14 cellular contexts compared by ENCODE assay signal in genomic region chr2:159875083-159875482, GRCh38. TPM values are rescaled to one million over a fixed set of nuclear protein-coding genes. Genes with fewer than 3 reads are reported as not detected.
DNase-seq lines count a peak whose midpoint lies in the region; ATAC-seq and TF ChIP-seq lines count a peak whose summit lies in the region.
"Had no signal": no experiment of that assay in that cellular context is flagged by ENCODE, and none has a peak within 500 bp of the region (broad histone marks: within the 10 kb centered on the region; RNA-seq: fewer than 3 reads in every experiment).

No MANE protein-coding gene starts in this region.

- WGBS in right lobe of liver (ENCODE audit: insufficient coverage, low coverage, low lambda C conversion rate, missing lambda C conversion rate): 0% methylated on average over 1 of the region's 3 CpGs
- WGBS in SK-N-SH (ENCODE audit: low lambda C conversion rate): 90% methylated on average over 3 of the region's 3 CpGs

- CTCF ChIA-PET in activated CD4-positive, alpha-beta memory T cell treated with anti-CD3 and anti-CD28 coated beads, Interleukin-2, amount 10 ng/mL, durations not matched to agents 7 days and 5 days (lab: Charles Lee): no interaction called here
- CTCF ChIA-PET in SK-N-SH (lab: Yijun Ruan, JAX): no interaction called here

- H3K27ac ChIP-seq in right lobe of liver (no peak overlapping the region), SK-N-SH (ENCODE audit: low read depth in 2 of 2, low read length in 1 of 2) (no peak overlapping the region)

- no peaks in the 10 kb centered on the region for H3K9me2 ChIP-seq in SK-N-SH

- peak overlapping the region in 1 of 2 donors; percentile 82 for H3K27ac Mint-ChIP-seq in stimulated activated naive CD8-positive, alpha-beta T cell treated with anti-CD3 and anti-CD28 coated beads, Interleukin-15, amount 100 ng/mL, for 72 hours
- no peak overlapping the region for H3K27ac Mint-ChIP-seq in activated CD4-positive, alpha-beta memory T cell treated with anti-CD3 and anti-CD28 coated beads, Interleukin-2, amount 10 ng/mL, durations not matched to agents 7 days and 5 days
- H3K27ac Mint-ChIP-seq: activated CD8-positive, alpha-beta memory T cell treated with anti-CD3 and anti-CD28 coated beads, Interleukin-2, amount 10 ng/mL, durations not matched to agents 7 days and 5 days; B cell; HFFc6 had no signal

- peaks cover 26% of the 10 kb centered on the region for H3K4me1 Mint-ChIP-seq in stimulated activated naive CD8-positive, alpha-beta T cell treated with anti-CD3 and anti-CD28 coated beads, Interleukin-15, amount 100 ng/mL, for 72 hours
- H3K4me1 Mint-ChIP-seq in activated CD4-positive, alpha-beta memory T cell treated with anti-CD3 and anti-CD28 coated beads, Interleukin-2, amount 10 ng/mL, durations not matched to agents 7 days and 5 days: peaks cover 7% of the 10 kb centered on the region

- TF ChIP-seq EP300 in SK-N-SH (IDR thresholded peaks at IDR 0.05; ENCODE audit: borderline replicate concordance in 1 of 2, low read depth in 1 of 2, low read length in 1 of 2): no peak

- no peak overlapping the region for H3K9ac ChIP-seq in SK-N-SH

- no peak for DNase-seq in stimulated activated naive CD8-positive, alpha-beta T cell treated with anti-CD3 and anti-CD28 coated beads, Interleukin-15, Interleukin-2, amounts not matched to agents 100 U/mL and 50 U/mL, for 24 hours
- no peak for DNase-seq in stimulated activated naive CD8-positive, alpha-beta T cell treated with anti-CD3 and anti-CD28 coated beads, Interleukin-15, amount 100 ng/mL, for 72 hours
- DNase-seq in activated CD4-positive, alpha-beta memory T cell treated with anti-CD3 and anti-CD28 coated beads, Interleukin-2, amount 10 ng/mL, durations not matched to agents 7 days and 5 days: peak; percentile 21
- no peak for DNase-seq in right lobe of liver
- no peak for DNase-seq in SK-N-SH
- DNase-seq in midbrain (lab: John Stamatoyannopoulos, UW): no peak
- DNase-seq in NCI-H524 treated with DMSO at 0.1 percent for 48 hours (lab: John Stamatoyannopoulos, UW): no peak
- DNase-seq: activated CD8-positive, alpha-beta memory T cell treated with anti-CD3 and anti-CD28 coated beads, Interleukin-2, amount 10 ng/mL, durations not matched to agents 7 days and 5 days; amniotic stem cell; DMS79; HFFc6; NCI-H2081 treated with DMSO at 0.1 percent for 48 hours had no signal

- TF ChIP-seq CTCF in right lobe of liver (IDR thresholded peaks at IDR 0.05) (no peak), SK-N-SH (IDR thresholded peaks at IDR 0.05) (no peak)

- no peaks in the 10 kb centered on the region for H3K36me3 ChIP-seq in right lobe of liver
- H3K36me3 ChIP-seq in SK-N-SH (replicated peaks in 1 of 2; ENCODE audit: control insufficient read depth in 1 of 2, insufficient read depth in 2 of 2, low read length in 1 of 2): no peaks in the 10 kb centered on the region

- H3K27me3 Mint-ChIP-seq in stimulated activated naive CD8-positive, alpha-beta T cell treated with anti-CD3 and anti-CD28 coated beads, Interleukin-15, amount 100 ng/mL, for 72 hours: no peaks in the 10 kb centered on the region
- no peaks in the 10 kb centered on the region for H3K27me3 Mint-ChIP-seq in activated CD4-positive, alpha-beta memory T cell treated with anti-CD3 and anti-CD28 coated beads, Interleukin-2, amount 10 ng/mL, durations not matched to agents 7 days and 5 days
- H3K27me3 Mint-ChIP-seq: activated CD8-positive, alpha-beta memory T cell treated with anti-CD3 and anti-CD28 coated beads, Interleukin-2, amount 10 ng/mL, durations not matched to agents 7 days and 5 days; B cell had no signal

- H3K9me3 ChIP-seq in right lobe of liver (no peaks in the 10 kb centered on the region), SK-N-SH (no peaks in the 10 kb centered on the region)

- peak; percentile 20 for ATAC-seq in stimulated activated naive CD8-positive, alpha-beta T cell treated with anti-CD3 and anti-CD28 coated beads, Interleukin-15, Interleukin-2, amounts not matched to agents 100 U/mL and 50 U/mL, for 24 hours
- no peak for ATAC-seq in stimulated activated naive CD8-positive, alpha-beta T cell treated with anti-CD3 and anti-CD28 coated beads, Interleukin-15, amount 100 ng/mL, for 72 hours
- ATAC-seq in right lobe of liver: peak in 3 of 4 donors; percentile 28 to 46 (median 36)
- ATAC-seq in GM19328 (IDR thresholded peaks at IDR 0.05; ENCODE audit: unreplicated experiment): no peak
- ATAC-seq: activated CD8-positive, alpha-beta memory T cell treated with anti-CD3 and anti-CD28 coated beads, Interleukin-2, amount 10 ng/mL, durations not matched to agents 7 days and 5 days had no signal

- intact Hi-C loops in right lobe of liver (cut with DNase I): no loop called here

- H3K79me2 ChIP-seq in SK-N-SH (ENCODE audit: insufficient read depth): no peaks in the 10 kb centered on the region

- H3K4me1 ChIP-seq in right lobe of liver: no peaks in the 10 kb centered on the region
- no peaks in the 10 kb centered on the region; a peak in 1 of 4 replicates for H3K4me1 ChIP-seq in SK-N-SH (ENCODE audit: control insufficient read depth in 1 of 2, insufficient read depth in 2 of 2, low read depth in 1 of 2, low read length in 1 of 2)

- no peak overlapping the region for H3K4me3 Mint-ChIP-seq in stimulated activated naive CD8-positive, alpha-beta T cell treated with anti-CD3 and anti-CD28 coated beads, Interleukin-15, amount 100 ng/mL, for 72 hours
- H3K4me3 Mint-ChIP-seq in activated CD4-positive, alpha-beta memory T cell treated with anti-CD3 and anti-CD28 coated beads, Interleukin-2, amount 10 ng/mL, durations not matched to agents 7 days and 5 days: no peak overlapping the region
- H3K4me3 Mint-ChIP-seq: activated CD8-positive, alpha-beta memory T cell treated with anti-CD3 and anti-CD28 coated beads, Interleukin-2, amount 10 ng/mL, durations not matched to agents 7 days and 5 days; B cell; HFFc6 had no signal

- H3K4me2 ChIP-seq in SK-N-SH: no peak overlapping the region

- POLR2A ChIA-PET in activated CD4-positive, alpha-beta memory T cell treated with anti-CD3 and anti-CD28 coated beads, Interleukin-2, amount 10 ng/mL, durations not matched to agents 7 days and 5 days (lab: Charles Lee): no interaction called here
- POLR2A ChIA-PET in SK-N-SH (lab: Yijun Ruan, JAX): no interaction called here

- H3K4me3 ChIP-seq in right lobe of liver: no peak overlapping the region
- no peak overlapping the region for H3K4me3 ChIP-seq in SK-N-SH (ENCODE audit: low read depth in 2 of 2, low read length in 1 of 2)

- H3K9me3 Mint-ChIP-seq in stimulated activated naive CD8-positive, alpha-beta T cell treated with anti-CD3 and anti-CD28 coated beads, Interleukin-15, amount 100 ng/mL, for 72 hours: no peaks in the 10 kb centered on the region
- no peaks in the 10 kb centered on the region for H3K9me3 Mint-ChIP-seq in activated CD4-positive, alpha-beta memory T cell treated with anti-CD3 and anti-CD28 coated beads, Interleukin-2, amount 10 ng/mL, durations not matched to agents 7 days and 5 days
- H3K9me3 Mint-ChIP-seq: HFFc6 had no signal

- TF ChIP-seq POLR2A in right lobe of liver (IDR thresholded peaks at IDR 0.05): no peak

- TF ChIP-seq RAD21 in SK-N-SH (IDR thresholded peaks at IDR 0.05; ENCODE audit: low read length): no peak

- no peaks in the 10 kb centered on the region for H3F3A ChIP-seq in SK-N-SH (replicated peaks; ENCODE audit: insufficient read depth)

- no peaks in the 10 kb centered on the region for H3K27me3 ChIP-seq in right lobe of liver
- no peaks in the 10 kb centered on the region for H3K27me3 ChIP-seq in SK-N-SH (ENCODE audit: insufficient read depth)

- no peak overlapping the region for H2AFZ ChIP-seq in SK-N-SH (ENCODE audit: low read depth)

- no peaks in the 10 kb centered on the region for H4K20me1 ChIP-seq in SK-N-SH (ENCODE audit: insufficient read depth)

- H3K36me3 Mint-ChIP-seq in activated CD4-positive, alpha-beta memory T cell treated with anti-CD3 and anti-CD28 coated beads, Interleukin-2, amount 10 ng/mL, durations not matched to agents 7 days and 5 days (ENCODE audit: low read depth): peaks cover 54% of the 10 kb centered on the region

TF ChIP-seq in SK-N-SH, 30 proteins besides CTCF, POLR2A, EP300 and RAD21:
- TF ChIP-seq MAX (IDR thresholded peaks at IDR 0.05; ENCODE audit: low read depth) (no peak), USF1 (IDR thresholded peaks at IDR 0.05; ENCODE audit: borderline replicate concordance, low read depth) (no peak)

RNA-seq across cellular contexts. Expression of gene LY75, which starts 29.5 kb away (rescaled TPM):
- 10 to 100 TPM; 22.7 to 23.5 TPM for total RNA-seq in activated CD4-positive, alpha-beta memory T cell treated with anti-CD3 and anti-CD28 coated beads, Interleukin-2, amount 10 ng/mL, durations not matched to agents 7 days and 5 days
- 1 to 10 TPM in 2 of 6 experiments, under 1 TPM in 4; 0.37 to 1.4 (median 0.75) TPM for total RNA-seq in right lobe of liver
- polyA plus RNA-seq in SK-N-SH (2012; rRNA removed): not detected in 2 replicates
- under 0.01 TPM in 1 of 2 replicates, not detected in the other for polyA plus RNA-seq in SK-N-SH (2012; cell fraction: cytosol; rRNA removed)
- not detected in 2 replicates for polyA plus RNA-seq in SK-N-SH (2012; cell fraction: nucleus; rRNA removed)
- total RNA-seq: HFFc6 had no signal

Comparison
In these comparisons a context has a peak if more than half of its experiments do, and no peak if none do; other contexts are left out.
1. ATAC-seq: peak in stimulated activated naive CD8-positive, alpha-beta T cell treated with anti-CD3 and anti-CD28 coated beads, Interleukin-15, Interleukin-2, amounts not matched to agents 100 U/mL and 50 U/mL, for 24 hours (single experiment) and right lobe of liver (3 of 4); none in stimulated activated naive CD8-positive, alpha-beta T cell treated with anti-CD3 and anti-CD28 coated beads, Interleukin-15, amount 100 ng/mL, for 72 hours (single experiment) and GM19328 (single experiment).
2. RNA of gene LY75, which starts 29.5 kb away (total RNA-seq): 22.7 to 23.5 TPM in activated CD4-positive, alpha-beta memory T cell treated with anti-CD3 and anti-CD28 coated beads, Interleukin-2, amount 10 ng/mL, durations not matched to agents 7 days and 5 days; 0.37 to 1.4 TPM in right lobe of liver; every median in the first group is over 4 times any median in the second.